In genomic region chr1:228939001-228939691, GRCh38 we compare ENCODE assay signal across 14 cellular contexts.
A peak's percentile ranks its signal among the peaks of the same experiment; 100 is the strongest.
DNase-seq lines count a peak whose midpoint lies in the region; ATAC-seq and TF ChIP-seq lines count a peak whose summit lies in the region.
"Had no signal": no experiment of that assay in that cellular context is flagged by ENCODE, and none has a peak within 500 bp of the region (broad histone marks: within the 10 kb centered on the region; RNA-seq: fewer than 3 reads in every experiment).

No MANE protein-coding gene starts in this region.

- POLR2A ChIA-PET in Caco-2 (lab: Charles Lee) = no interaction called here

- no peak overlapping the region for H3K4me3 Mint-ChIP-seq in CD4-positive, CD25-positive, alpha-beta regulatory T cell
- H3K4me3 Mint-ChIP-seq in Caco-2 (ENCODE audit: unreplicated experiment) = no peak overlapping the region
- H3K4me3 Mint-ChIP-seq in effector memory CD8-positive, alpha-beta T cell = peak overlapping the region in 1 of 2 donors; percentile 25
- H3K4me3 Mint-ChIP-seq: activated T-cell treated with anti-CD3 and anti-CD28 coated beads, Interleukin-2, amount 50 U/mL, for 4 hours; T-helper 1 cell treated with Interleukin-12 subunit alpha and Interleukin-12 subunit beta and Interleukin-4 antibody, amounts not matched to agents 30 μg/mL and 1 μg/mL, for 36 hours had no signal

- H3K4me3 ChIP-seq in CD4-positive, CD25-positive, alpha-beta regulatory T cell (ENCODE audit: low read depth, low read length) = no peak overlapping the region
- no peak overlapping the region for H3K4me3 ChIP-seq in Caco-2 (ENCODE audit: low read depth, low read length)
- no peak overlapping the region for H3K4me3 ChIP-seq in psoas muscle
- H3K4me3 ChIP-seq: vagina had no signal

- H3K36me3 Mint-ChIP-seq in CD4-positive, CD25-positive, alpha-beta regulatory T cell = no peaks in the 10 kb centered on the region
- H3K36me3 Mint-ChIP-seq in Caco-2 (ENCODE audit: insufficient read depth, unreplicated experiment) = no peaks in the 10 kb centered on the region
- no peaks in the 10 kb centered on the region for H3K36me3 Mint-ChIP-seq in effector memory CD8-positive, alpha-beta T cell (ENCODE audit: insufficient read depth)

- no peak for DNase-seq in CD4-positive, CD25-positive, alpha-beta regulatory T cell
- DNase-seq in Caco-2 (no peak), psoas muscle (no peak), D341Med (ENCODE audit: low spot score) (no peak), retina (no peak)
- DNase-seq in effector memory CD8-positive, alpha-beta T cell = no peak
- DNase-seq in activated effector memory CD4-positive, alpha-beta T cell treated with Interleukin-2 at 50 U/mL for 16 hours = no peak
- DNase-seq: activated T-cell treated with anti-CD3 and anti-CD28 coated beads, Interleukin-2, amount 50 U/mL, for 4 hours; cortex of kidney; MM.1S; NCI-H526 treated with DMSO at 0.1 percent for 48 hours; stimulated activated CD4-positive, alpha-beta T cell treated with anti-CD3 and anti-CD28 coated beads, Interleukin-2, amount 100 ng/mL, for 24 hours had no signal

- peaks cover 4% of the 10 kb centered on the region for H3K27me3 Mint-ChIP-seq in CD4-positive, CD25-positive, alpha-beta regulatory T cell
- H3K27me3 Mint-ChIP-seq in Caco-2 (ENCODE audit: insufficient read depth, unreplicated experiment) = no peaks in the 10 kb centered on the region
- no peaks in the 10 kb centered on the region for H3K27me3 Mint-ChIP-seq in effector memory CD8-positive, alpha-beta T cell

- H3K9me3 Mint-ChIP-seq in CD4-positive, CD25-positive, alpha-beta regulatory T cell = no peaks in the 10 kb centered on the region
- H3K9me3 Mint-ChIP-seq in Caco-2 (ENCODE audit: unreplicated experiment) = no peaks in the 10 kb centered on the region
- no peaks in the 10 kb centered on the region for H3K9me3 Mint-ChIP-seq in effector memory CD8-positive, alpha-beta T cell
- H3K9me3 Mint-ChIP-seq: activated T-cell treated with anti-CD3 and anti-CD28 coated beads, Interleukin-2, amount 50 U/mL, for 4 hours; T-helper 1 cell treated with Interleukin-12 subunit alpha and Interleukin-12 subunit beta and Interleukin-4 antibody, amounts not matched to agents 30 μg/mL and 1 μg/mL, for 36 hours had no signal

- no peak overlapping the region for H3K27ac ChIP-seq in CD4-positive, CD25-positive, alpha-beta regulatory T cell (ENCODE audit: insufficient read depth, low read length, poor library complexity, severe bottlenecking)
- H3K27ac ChIP-seq in psoas muscle = peak overlapping the region; percentile 77

- H3K27ac Mint-ChIP-seq in CD4-positive, CD25-positive, alpha-beta regulatory T cell = peak overlapping the region in 2 of 3 donors; percentile 16 to 81
- H3K27ac Mint-ChIP-seq in Caco-2 (ENCODE audit: unreplicated experiment) = peak overlapping the region; percentile 28
- peak overlapping the region; percentile 38 to 92 for H3K27ac Mint-ChIP-seq in effector memory CD8-positive, alpha-beta T cell
- H3K27ac Mint-ChIP-seq: T-helper 1 cell treated with Interleukin-12 subunit alpha and Interleukin-12 subunit beta and Interleukin-4 antibody, amounts not matched to agents 30 μg/mL and 1 μg/mL, for 36 hours had no signal

- intact Hi-C loops in Caco-2 (cut with micrococcal nuclease; ENCODE audit: unreplicated experiment) = no loop called here
- intact Hi-C loops in psoas muscle (cut with DNase I) = loop anchor here in 1 of 2 donors (5.0 kb wide), 1 partner anchor 202 kb away; the partner anchor contains the start of gene RHOU

- TF ChIP-seq CTCF in Caco-2 (IDR thresholded peaks at IDR 0.05; ENCODE audit: insufficient read depth in 1 of 2, low read depth in 1 of 2, low read length in 1 of 2, severe bottlenecking in 1 of 2, unreplicated experiment in 1 of 2) = no peak
- TF ChIP-seq CTCF in psoas muscle (IDR thresholded peaks at IDR 0.05) = no peak

- no peaks in the 10 kb centered on the region for H3K9me3 ChIP-seq in CD4-positive, CD25-positive, alpha-beta regulatory T cell (ENCODE audit: control insufficient read depth in 2 of 2, low read length in 2 of 2)
- H3K9me3 ChIP-seq in Caco-2 = no peaks in the 10 kb centered on the region
- H3K9me3 ChIP-seq in psoas muscle = no peaks in the 10 kb centered on the region
- H3K9me3 ChIP-seq: vagina had no signal

- H3K27me3 ChIP-seq in CD4-positive, CD25-positive, alpha-beta regulatory T cell (ENCODE audit: control insufficient read depth, insufficient read depth, low read length) = peaks cover 2% of the 10 kb centered on the region
- H3K27me3 ChIP-seq in Caco-2 (replicated peaks; ENCODE audit: control insufficient read depth, insufficient read depth, low read length) = no peaks in the 10 kb centered on the region
- no peaks in the 10 kb centered on the region for H3K27me3 ChIP-seq in psoas muscle (ENCODE audit: insufficient read depth in 3 of 3, low read length in 2 of 3)
- H3K27me3 ChIP-seq: vagina had no signal

- BruUV-seq in Caco-2 (replicated peaks; lab: Mats Ljungman, UMichigan) = no TSS peak

- H3K36me3 ChIP-seq in CD4-positive, CD25-positive, alpha-beta regulatory T cell (ENCODE audit: control insufficient read depth, insufficient read depth, low read length) = no peaks in the 10 kb centered on the region
- H3K36me3 ChIP-seq in Caco-2 (ENCODE audit: control insufficient read depth, insufficient read depth, low read length) (no peaks in the 10 kb centered on the region), psoas muscle (ENCODE audit: insufficient read depth in 1 of 2, low read depth in 1 of 2) (no peaks in the 10 kb centered on the region)
- H3K36me3 ChIP-seq: vagina had no signal

- no peaks in the 10 kb centered on the region for H3K4me1 ChIP-seq in CD4-positive, CD25-positive, alpha-beta regulatory T cell (ENCODE audit: control insufficient read depth, insufficient read depth, low read length, poor library complexity, severe bottlenecking)
- H3K4me1 ChIP-seq in Caco-2 = peaks cover 23% of the 10 kb centered on the region
- peaks cover 16% of the 10 kb centered on the region for H3K4me1 ChIP-seq in psoas muscle

- ATAC-seq in CD4-positive, CD25-positive, alpha-beta regulatory T cell (ENCODE audit: low read depth in 2 of 2) = no peak
- no peak for ATAC-seq in effector memory CD8-positive, alpha-beta T cell (replicated peaks)
- no peak for ATAC-seq in psoas muscle

- CTCF ChIA-PET in Caco-2 (lab: Charles Lee) = interaction anchor here (0.6 kb wide), 1 partner anchor 24 kb away, joined by 3 read pairs; no protein-coding TSS in a partner anchor

- H3K4me1 Mint-ChIP-seq in CD4-positive, CD25-positive, alpha-beta regulatory T cell = peaks cover 0 to 30% (median 7%) of the 10 kb centered on the region in 4 donors
- peaks cover 35% of the 10 kb centered on the region for H3K4me1 Mint-ChIP-seq in Caco-2 (ENCODE audit: low read depth, unreplicated experiment)
- H3K4me1 Mint-ChIP-seq in effector memory CD8-positive, alpha-beta T cell (ENCODE audit: low read depth in 2 of 2) = peaks cover 7 to 38% of the 10 kb centered on the region in 2 donors

- WGBS in psoas muscle, 3 donors = 91 to 97% (median 96%) methylated on average over 6 of the region's 6 CpGs
